In the genomic region with DNA sequence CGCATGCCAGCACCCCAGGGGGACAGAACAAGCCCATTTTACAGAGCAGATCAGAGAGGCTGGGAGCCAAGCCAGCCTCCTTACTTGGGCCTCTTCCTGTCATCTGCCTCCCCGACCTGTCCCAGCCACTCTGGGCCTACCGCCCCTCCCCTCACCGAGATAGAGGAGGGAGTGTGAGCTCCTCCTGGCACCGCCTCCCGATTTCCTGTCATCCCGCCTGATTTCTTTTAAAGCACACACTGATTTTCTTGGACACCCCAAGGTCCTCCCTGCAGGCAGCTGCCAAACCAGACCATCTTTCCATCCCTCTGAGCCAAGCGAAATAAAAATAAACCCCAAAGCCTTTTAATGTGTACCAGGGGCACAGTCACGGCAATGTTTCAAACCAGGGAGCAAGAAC, we compare ENCODE assay signal across 13 cellular contexts.
DNase-seq lines count a peak whose midpoint lies in the region; ATAC-seq and TF ChIP-seq lines count a peak whose summit lies in the region.
"Had no signal": no experiment of that assay in that cellular context is flagged by ENCODE, and none has a peak within 500 bp of the region (broad histone marks: within the 10 kb centered on the region; RNA-seq: fewer than 3 reads in every experiment).

No MANE protein-coding gene starts in this region.

- H3K27ac Mint-ChIP-seq in H9 = peak overlapping the region; percentile 10 to 87 (median 76); a peak in 4 of 7 replicates
- H3K27ac Mint-ChIP-seq in central memory CD8-positive, alpha-beta T cell (ENCODE audit: low read depth) = peak overlapping the region; percentile 80
- peak overlapping the region; percentile 70 for H3K27ac Mint-ChIP-seq in stimulated activated memory B cell treated with anti-CD40 and anti-IgM and Interleukin-4, amounts not matched to agents 10 μg/mL and 1 μg/mL and 100 μg/mL, for 72 hours
- H3K27ac Mint-ChIP-seq: activated naive CD4-positive, alpha-beta T cell treated with anti-CD3 and anti-CD28 coated beads, Interleukin-2, amount 10 ng/mL, durations not matched to agents 7 days and 5 days had no signal

- H4K91ac ChIP-seq in H9 (ENCODE audit: insufficient read length, low read depth, low read length) = no peak overlapping the region

- H2BK120ac ChIP-seq in H9 (ENCODE audit: low read depth, low read length, poor library complexity, severe bottlenecking) = no peak overlapping the region

- no peaks in the 10 kb centered on the region for H3K4me1 ChIP-seq in H9 (ENCODE audit: insufficient read depth, low read length)
- no peaks in the 10 kb centered on the region for H3K4me1 ChIP-seq in foreskin keratinocyte

- H3K4me3 Mint-ChIP-seq in H9 = peak overlapping the region in 1 of 2 experiments; percentile 13; a peak in 2 of 5 replicates
- H3K4me3 Mint-ChIP-seq in central memory CD8-positive, alpha-beta T cell = no peak overlapping the region
- H3K4me3 Mint-ChIP-seq in stimulated activated memory B cell treated with anti-CD40 and anti-IgM and Interleukin-4, amounts not matched to agents 10 μg/mL and 1 μg/mL and 100 μg/mL, for 72 hours = no peak overlapping the region
- H3K4me3 Mint-ChIP-seq: activated naive CD4-positive, alpha-beta T cell treated with anti-CD3 and anti-CD28 coated beads, Interleukin-2, amount 10 ng/mL, durations not matched to agents 7 days and 5 days had no signal

- H2AK5ac ChIP-seq in H9 (ENCODE audit: insufficient read length, low read length) = no peak overlapping the region

- H3K23me2 ChIP-seq in H9 (ENCODE audit: insufficient read length, low read depth, low read length, poor library complexity, severe bottlenecking) = no peaks in the 10 kb centered on the region

- no peak overlapping the region for H3K18ac ChIP-seq in H9 (ENCODE audit: insufficient read length, low read depth, low read length)

- H3T11ph ChIP-seq in H9 (ENCODE audit: low read length) = no peak overlapping the region

- peaks cover 18 to 47% (median 37%) of the 10 kb centered on the region in 3 experiments; a peak in 6 of 7 replicates for H3K36me3 Mint-ChIP-seq in H9 (ENCODE audit: insufficient read depth in 1 of 3, low read depth in 3 of 3)
- H3K36me3 Mint-ChIP-seq in central memory CD8-positive, alpha-beta T cell (ENCODE audit: insufficient read depth) = peaks cover 17% of the 10 kb centered on the region
- peaks cover 49% of the 10 kb centered on the region for H3K36me3 Mint-ChIP-seq in stimulated activated memory B cell treated with anti-CD40 and anti-IgM and Interleukin-4, amounts not matched to agents 10 μg/mL and 1 μg/mL and 100 μg/mL, for 72 hours

- H2AFZ ChIP-seq in H9 (ENCODE audit: low read length) = no peak overlapping the region

- H3K4me2 ChIP-seq in H9 (ENCODE audit: insufficient read depth, insufficient read length, low read length) = no peak overlapping the region

- H4K8ac ChIP-seq in H9 (replicated peaks; ENCODE audit: insufficient read length, low read depth, low read length) = no peak overlapping the region

- no peaks in the 10 kb centered on the region; a peak in 1 of 5 replicates for H3K9me3 Mint-ChIP-seq in H9
- no peaks in the 10 kb centered on the region for H3K9me3 Mint-ChIP-seq in central memory CD8-positive, alpha-beta T cell
- no peaks in the 10 kb centered on the region for H3K9me3 Mint-ChIP-seq in stimulated activated memory B cell treated with anti-CD40 and anti-IgM and Interleukin-4, amounts not matched to agents 10 μg/mL and 1 μg/mL and 100 μg/mL, for 72 hours
- H3K9me3 Mint-ChIP-seq: activated naive CD4-positive, alpha-beta T cell treated with anti-CD3 and anti-CD28 coated beads, Interleukin-2, amount 10 ng/mL, durations not matched to agents 7 days and 5 days had no signal

- H3K27me3 ChIP-seq in H9 (ENCODE audit: insufficient read depth, low read length) (no peaks in the 10 kb centered on the region), layer of hippocampus (ENCODE audit: control insufficient read depth, insufficient read depth, low read length) (no peaks in the 10 kb centered on the region), foreskin keratinocyte (no peaks in the 10 kb centered on the region)
- H3K27me3 ChIP-seq: neutrophil had no signal

- H4K5ac ChIP-seq in H9 (ENCODE audit: insufficient read length, low read depth, low read length) = no peak overlapping the region

- no peak overlapping the region for H3K4ac ChIP-seq in H9 (ENCODE audit: low read depth, low read length)

- no peak overlapping the region for H2BK12ac ChIP-seq in H9 (ENCODE audit: insufficient read length, low read depth, low read length)

- whole genome bisulfite sequencing in H9 (ENCODE audit: extremely low coverage, insufficient read length, low lambda C conversion rate) = no CpG with 5 or more reads among the region's 9 CpGs

- no peaks in the 10 kb centered on the region for H3K79me2 ChIP-seq in H9 (ENCODE audit: insufficient read depth, low read length)

- no peak overlapping the region for H2BK15ac ChIP-seq in H9 (ENCODE audit: low read depth, low read length)

- peaks cover 21 to 48% of the 10 kb centered on the region in 2 experiments for H3K4me1 Mint-ChIP-seq in H9
- H3K4me1 Mint-ChIP-seq in central memory CD8-positive, alpha-beta T cell = peaks cover 14% of the 10 kb centered on the region
- peaks cover 16% of the 10 kb centered on the region for H3K4me1 Mint-ChIP-seq in stimulated activated memory B cell treated with anti-CD40 and anti-IgM and Interleukin-4, amounts not matched to agents 10 μg/mL and 1 μg/mL and 100 μg/mL, for 72 hours

- H3K14ac ChIP-seq in H9 (ENCODE audit: insufficient read depth, low read length) = no peak overlapping the region

- H3K27me3 Mint-ChIP-seq in H9 (ENCODE audit: low read depth) = no peaks in the 10 kb centered on the region; the same call in 1 of the 2 replicates
- no peaks in the 10 kb centered on the region for H3K27me3 Mint-ChIP-seq in central memory CD8-positive, alpha-beta T cell
- no peaks in the 10 kb centered on the region for H3K27me3 Mint-ChIP-seq in stimulated activated memory B cell treated with anti-CD40 and anti-IgM and Interleukin-4, amounts not matched to agents 10 μg/mL and 1 μg/mL and 100 μg/mL, for 72 hours
- H3K27me3 Mint-ChIP-seq: activated naive CD4-positive, alpha-beta T cell treated with anti-CD3 and anti-CD28 coated beads, Interleukin-2, amount 10 ng/mL, durations not matched to agents 7 days and 5 days had no signal

- H3K27ac ChIP-seq in H9 (ENCODE audit: insufficient read length, low read depth, low read length) = no peak overlapping the region
- H3K27ac ChIP-seq in layer of hippocampus (ENCODE audit: low read depth, low read length) = peak overlapping the region; percentile 52
- no peak overlapping the region for H3K27ac ChIP-seq in foreskin keratinocyte
- H3K27ac ChIP-seq: neutrophil had no signal

- H2BK20ac ChIP-seq in H9 (ENCODE audit: low read depth, low read length, poor library complexity, severe bottlenecking) = no peak overlapping the region

- no peak for DNase-seq in H9
- DNase-seq in central memory CD8-positive, alpha-beta T cell (ENCODE audit: low spot score in 2 of 2) = no peak
- DNase-seq in foreskin keratinocyte = no peak
- DNase-seq in DMS79 treated with DMSO at 0.1 percent for 48 hours (lab: John Stamatoyannopoulos, UW) = no peak
- DNase-seq in glomerular visceral epithelial cell (ENCODE audit: extremely low spot score) = no peak
- DNase-seq: activated naive CD4-positive, alpha-beta T cell treated with anti-CD3 and anti-CD28 coated beads, Interleukin-2, amount 10 ng/mL, durations not matched to agents 7 days and 5 days; NCI-H1417; NCI-H748 treated with DMSO at 0.1 percent for 48 hours; stimulated activated CD8-positive, alpha-beta memory T cell treated with anti-CD3 and anti-CD28 coated beads, Interleukin-4, amount 100 ng/mL, for 48 hours had no signal

- ATAC-seq in central memory CD8-positive, alpha-beta T cell (replicated peaks; ENCODE audit: extremely low read depth, poor library complexity, severe bottlenecking) = no peak
- no peak for ATAC-seq in stimulated activated memory B cell treated with anti-CD40 and anti-IgM and Interleukin-4, amounts not matched to agents 10 μg/mL and 1 μg/mL and 100 μg/mL, for 72 hours
- no peak for ATAC-seq in GM19324 (IDR thresholded peaks at IDR 0.05; ENCODE audit: low FRiP score, unreplicated experiment)
- no peak for ATAC-seq in foreskin keratinocyte

- no peak overlapping the region for H3K23ac ChIP-seq in H9 (ENCODE audit: insufficient read length, low read depth, low read length)

- no peak overlapping the region for H2BK5ac ChIP-seq in H9 (ENCODE audit: insufficient read length, low read length)

- no peaks in the 10 kb centered on the region for H4K20me1 ChIP-seq in H9 (ENCODE audit: control insufficient read depth, insufficient read depth, insufficient read length)

- H3K9me3 ChIP-seq in H9 (ENCODE audit: control insufficient read depth, low read depth, low read length) = no peaks in the 10 kb centered on the region
- H3K9me3 ChIP-seq: neutrophil had no signal

- no peaks in the 10 kb centered on the region for H3K79me1 ChIP-seq in H9 (ENCODE audit: insufficient read depth, low read depth, low read length, poor library complexity, severe bottlenecking)

- no peak overlapping the region for H3K9ac ChIP-seq in H9 (ENCODE audit: extremely low read depth, insufficient read length, low read length)

- H3K56ac ChIP-seq in H9 (ENCODE audit: insufficient read length, low read depth, low read length) = no peak overlapping the region

- TF ChIP-seq CTCF in H9 (conservative IDR thresholded peaks at IDR 0.05) (no peak), foreskin keratinocyte (conservative IDR thresholded peaks at IDR 0.05) (no peak)
